20 cellular contexts compared by ENCODE assay signal in the genomic region with DNA sequence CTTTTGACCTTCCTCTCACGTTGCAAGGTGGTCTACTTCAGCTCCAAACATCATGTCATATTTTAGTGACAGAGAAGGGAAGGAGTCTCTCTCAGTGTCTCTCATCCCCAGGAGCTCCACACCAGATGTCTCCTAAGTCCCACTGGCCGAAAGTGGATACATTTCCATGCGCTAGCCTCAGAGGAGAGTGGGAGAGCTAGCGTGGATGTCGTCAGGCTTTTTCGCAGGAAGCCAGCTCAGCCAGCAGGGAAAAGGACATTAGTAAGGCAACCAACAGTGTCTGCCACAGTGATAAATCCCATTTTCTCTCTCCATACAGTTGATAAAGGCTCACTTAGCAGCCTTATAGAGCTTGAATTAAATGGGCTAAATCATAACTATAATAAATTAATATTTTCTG.
DNase-seq lines count a peak whose midpoint lies in the region; ATAC-seq, FAIRE-seq and TF ChIP-seq lines count a peak whose summit lies in the region.
"Had no signal": no experiment of that assay in that cellular context is flagged by ENCODE, and none has a peak within 500 bp of the region (broad histone marks: within the 10 kb centered on the region; RNA-seq: fewer than 3 reads in every experiment).

No MANE protein-coding gene starts in this region.

- TF ChIP-seq CTCF in RWPE2 (IDR thresholded peaks at IDR 0.05; ENCODE audit: poor library complexity, severe bottlenecking), result no peak
- TF ChIP-seq CTCF in endothelial cell of umbilical vein (IDR thresholded peaks at IDR 0.05; ENCODE audit: extremely low read depth in 1 of 2, insufficient read depth in 1 of 2, low read depth in 1 of 2, low read length in 2 of 2), result no peak
- TF ChIP-seq CTCF in CD4-positive, alpha-beta T cell (IDR thresholded peaks at IDR 0.05), result no peak

- peaks cover 16% of the 10 kb centered on the region for H3K4me1 ChIP-seq in RWPE2 (ENCODE audit: insufficient read depth, poor library complexity, severe bottlenecking)
- peaks cover 34% of the 10 kb centered on the region for H3K4me1 ChIP-seq in endothelial cell of umbilical vein (ENCODE audit: control insufficient read depth, extremely low read depth, insufficient read depth, low read length)

- H3K27ac ChIP-seq in RWPE2 (ENCODE audit: poor library complexity, severe bottlenecking) (peak overlapping the region; percentile 91), endothelial cell of umbilical vein (ENCODE audit: insufficient read depth, low read depth, low read length) (peak overlapping the region; percentile 100)
- no peak overlapping the region for H3K27ac ChIP-seq in CD4-positive, alpha-beta T cell (ENCODE audit: low read depth, low read length)
- H3K27ac ChIP-seq: C4-2B, KMS-11 had no signal

- no peak for FAIRE-seq in endothelial cell of umbilical vein (lab: Jason Lieb, UNC)
- FAIRE-seq: GM18507 had no signal

- peak overlapping the region; percentile 38 for H2AFZ ChIP-seq in endothelial cell of umbilical vein (ENCODE audit: low read depth, low read length)

- POLR2A ChIA-PET in endothelial cell of umbilical vein (lab: Charles Lee), result no interaction called here
- POLR2A ChIA-PET in CD4-positive, alpha-beta T cell (lab: Charles Lee), result no interaction called here

- H3K36me3 ChIP-seq in RWPE2 (ENCODE audit: low read depth) (no peaks in the 10 kb centered on the region), endothelial cell of umbilical vein (ENCODE audit: control insufficient read depth in 2 of 2, extremely low read depth in 1 of 2, insufficient read depth in 2 of 2, low read length in 2 of 2) (no peaks in the 10 kb centered on the region)
- H3K36me3 ChIP-seq: MG63, SJSA1 had no signal

- H3K27me3 Mint-ChIP-seq in CD4-positive, alpha-beta T cell, result no peaks in the 10 kb centered on the region

- no peak overlapping the region for H3K4me3 ChIP-seq in RWPE2 (ENCODE audit: severe bottlenecking)
- H3K4me3 ChIP-seq in endothelial cell of umbilical vein (replicated peaks in 1 of 3; ENCODE audit: insufficient read depth in 1 of 3, low read depth in 1 of 3, low read length in 3 of 3), result no peak overlapping the region
- H3K4me3 ChIP-seq: MG63, SJSA1 had no signal

- no peaks in the 10 kb centered on the region for H3K9me3 ChIP-seq in RWPE2 (ENCODE audit: severe bottlenecking)
- H3K9me3 ChIP-seq in endothelial cell of umbilical vein (replicated peaks; ENCODE audit: control insufficient read depth, insufficient read depth, low read length), result no peaks in the 10 kb centered on the region
- no peaks in the 10 kb centered on the region for H3K9me3 ChIP-seq in CD4-positive, alpha-beta T cell (ENCODE audit: control insufficient read depth, low read length)
- H3K9me3 ChIP-seq: MG63, SJSA1 had no signal

- no peak for ATAC-seq in RWPE2 (ENCODE audit: low read depth)
- no peak for ATAC-seq in CD4-positive, alpha-beta T cell (ENCODE audit: poor library complexity)
- no peak for ATAC-seq in HG03025 (IDR thresholded peaks at IDR 0.05; ENCODE audit: low FRiP score, unreplicated experiment)

- DNase-seq in NCI-H82 (lab: John Stamatoyannopoulos, UW) (peak; percentile 67), NCI-H82 treated with DMSO at 0.1 percent for 48 hours (lab: John Stamatoyannopoulos, UW; ENCODE audit: unreplicated experiment) (no peak), RWPE2 (ENCODE audit: low spot score) (no peak), endothelial cell of umbilical vein (ENCODE audit: low read depth, low spot score) (no peak), superior temporal gyrus (ENCODE audit: extremely low spot score) (peak; percentile 24), inferior parietal cortex (ENCODE audit: extremely low spot score) (no peak)
- no peak for DNase-seq in CD4-positive, alpha-beta T cell
- DNase-seq: COR-L47, DMS153, GOT3, MG63, NCI-H1105, NCI-H187, NCI-H2171, NCI-H446 treated with DMSO at 0.1 percent for 48 hours had no signal

- H3K4me2 ChIP-seq in endothelial cell of umbilical vein (ENCODE audit: insufficient read depth, low read length), result no peak overlapping the region
- H3K4me2 ChIP-seq: KMS-11 had no signal

- H3K9ac ChIP-seq in endothelial cell of umbilical vein (replicated peaks; ENCODE audit: extremely low read depth, insufficient read depth, low read length), result no peak overlapping the region
- H3K9ac ChIP-seq: KMS-11 had no signal

- dilution Hi-C loops in endothelial cell of umbilical vein (cut with MboI; ENCODE audit: extremely low pct_ligation_motif_present, low sequenced_read_pairs), result no loop called here

- BruUV-seq in endothelial cell of umbilical vein (replicated peaks; lab: Mats Ljungman, UMichigan), result no TSS peak

- H3K79me2 ChIP-seq in endothelial cell of umbilical vein (ENCODE audit: control insufficient read depth, insufficient read depth, low read length), result no peaks in the 10 kb centered on the region

- H3K9me1 ChIP-seq in endothelial cell of umbilical vein (replicated peaks; ENCODE audit: control insufficient read depth, extremely low read depth, insufficient read depth, low read length), result no peaks in the 10 kb centered on the region

- H3K27ac Mint-ChIP-seq in CD4-positive, alpha-beta T cell, result no peak overlapping the region

- intact Hi-C loops in endothelial cell of umbilical vein (cut with micrococcal nuclease), result loop anchor here (2.0 kb wide), 1 partner anchor 1089 kb away; no protein-coding TSS in a partner anchor
- intact Hi-C loops in CD4-positive, alpha-beta T cell (cut with DNase I, micrococcal nuclease), result loop anchor here in 1 of 2 experiments (10.0 kb wide), 1 partner anchor 209 kb away; no protein-coding TSS in a partner anchor

- no peak overlapping the region for H3K4me3 Mint-ChIP-seq in CD4-positive, alpha-beta T cell

- CTCF ChIA-PET in endothelial cell of umbilical vein (lab: Charles Lee), result interaction anchor here (0.7 to 4.3 kb wide), 6 partner anchors 25 to 567 kb away, joined by 3 to 20 read pairs (median 3); a partner anchor contains a TSS
- CTCF ChIA-PET in CD4-positive, alpha-beta T cell (lab: Charles Lee), result no interaction called here

- H4K20me1 ChIP-seq in endothelial cell of umbilical vein (replicated peaks; ENCODE audit: control insufficient read depth, extremely low read depth, insufficient read depth, low read length), result no peaks in the 10 kb centered on the region

- H3K27me3 ChIP-seq in RWPE2 (ENCODE audit: insufficient read depth, poor library complexity, severe bottlenecking), result no peaks in the 10 kb centered on the region
- H3K27me3 ChIP-seq in endothelial cell of umbilical vein (ENCODE audit: control insufficient read depth in 2 of 2, insufficient read depth in 2 of 2, low read length in 2 of 2), result no peaks in the 10 kb centered on the region
- no peaks in the 10 kb centered on the region for H3K27me3 ChIP-seq in CD4-positive, alpha-beta T cell (ENCODE audit: control insufficient read depth, insufficient read depth, low read length)
- H3K27me3 ChIP-seq: MG63, SJSA1 had no signal

- no peaks in the 10 kb centered on the region for H3K9me3 Mint-ChIP-seq in CD4-positive, alpha-beta T cell

- TF ChIP-seq POLR2A in endothelial cell of umbilical vein (IDR thresholded peaks at IDR 0.05; ENCODE audit: low read depth, low read length), result no peak

- H3K4me1 Mint-ChIP-seq in CD4-positive, alpha-beta T cell (ENCODE audit: low read depth), result no peaks in the 10 kb centered on the region

- no peaks in the 10 kb centered on the region for H3K36me3 Mint-ChIP-seq in CD4-positive, alpha-beta T cell (ENCODE audit: low read depth)

TF ChIP-seq in endothelial cell of umbilical vein, 7 proteins besides CTCF, POLR2A, EP300 and RAD21:
- no peak for TF ChIP-seq MYC (IDR thresholded peaks at IDR 0.05; ENCODE audit: low read depth, low read length)
- TF ChIP-seq FOS (IDR thresholded peaks at IDR 0.05; ENCODE audit: borderline replicate concordance, insufficient read depth, low read length), result no peak
- TF ChIP-seq POLR2AphosphoS5 (IDR thresholded peaks at IDR 0.05; ENCODE audit: insufficient read depth, low read depth, low read length), result no peak
- no peak for TF ChIP-seq GATA2 (IDR thresholded peaks at IDR 0.05; ENCODE audit: insufficient read depth, insufficient read length, low read depth, low read length)
- TF ChIP-seq, protein P1, sequence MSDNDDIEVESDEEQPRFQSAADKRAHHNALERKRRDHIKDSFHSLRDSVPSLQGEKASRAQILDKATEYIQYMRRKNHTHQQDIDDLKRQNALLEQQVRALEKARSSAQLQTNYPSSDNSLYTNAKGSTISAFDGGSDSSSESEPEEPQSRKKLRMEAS (IDR thresholded peaks at IDR 0.05; ENCODE audit: insufficient read depth, insufficient read length), result no peak
TF ChIP-seq in endothelial cell of umbilical vein: peak in this region for 0.

Comparison
In these comparisons a context has a peak if more than half of its experiments do, and no peak if none do; other contexts are left out.
1. DNase-seq: peak in NCI-H82 (single experiment) and superior temporal gyrus (single experiment); none in NCI-H82 treated with DMSO at 0.1 percent for 48 hours (single experiment), RWPE2 (single experiment), endothelial cell of umbilical vein (single experiment), inferior parietal cortex (single experiment) and CD4-positive, alpha-beta T cell (0 of 10).